ENCODE assay signal across 26 cellular contexts in the genomic region with DNA sequence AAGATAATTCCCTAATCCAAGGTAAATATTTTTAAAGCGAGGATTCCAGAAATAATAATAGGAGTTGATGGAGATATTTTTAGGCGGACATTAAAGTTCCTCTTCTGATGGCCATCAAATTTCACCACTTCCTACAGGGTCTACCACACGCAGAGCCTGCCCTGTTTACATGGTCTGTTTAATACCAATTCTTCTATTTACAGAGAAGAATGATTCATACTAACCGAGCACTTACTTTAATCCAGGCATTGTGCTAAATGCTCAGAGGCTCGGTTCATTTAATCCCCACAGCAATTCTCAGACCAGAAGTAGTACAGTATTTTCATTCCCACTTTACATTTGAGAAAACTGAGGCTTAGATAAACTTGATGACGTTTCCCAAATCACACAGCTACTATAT. TPM values are rescaled to one million over a fixed set of nuclear protein-coding genes. Genes with fewer than 3 reads are reported as not detected.
DNase-seq lines count a peak whose midpoint lies in the region; ATAC-seq, FAIRE-seq and TF ChIP-seq lines count a peak whose summit lies in the region.
"Had no signal": no experiment of that assay in that cellular context is flagged by ENCODE, and none has a peak within 500 bp of the region (broad histone marks: within the 10 kb centered on the region; RNA-seq: fewer than 3 reads in every experiment).

No MANE protein-coding gene starts in this region.

- H3K9me3 ChIP-seq in HepG2 (ENCODE audit: low read length) (no peaks in the 10 kb centered on the region), right lobe of liver (no peaks in the 10 kb centered on the region), ascending aorta (no peaks in the 10 kb centered on the region)
- H3K9me3 ChIP-seq: lower lobe of right lung, right atrium auricular region had no signal

- no peak overlapping the region for H3K9ac ChIP-seq in HepG2 (ENCODE audit: insufficient read depth, low read depth, low read length)

- H3K4me1 ChIP-seq in HepG2 (ENCODE audit: insufficient read depth, low read length) (peaks cover 17% of the 10 kb centered on the region), right lobe of liver (peaks cover 0 to 14% (median 4%) of the 10 kb centered on the region in 4 donors), ascending aorta (peaks cover 0 to 17% of the 10 kb centered on the region in 2 donors)

- DNase-seq in HepG2 (ENCODE audit: low spot score) (no peak), right lobe of liver (no peak), NB4 (ENCODE audit: low read depth) (peak; percentile 62), ascending aorta (ENCODE audit: low spot score in 2 of 2) (no peak), NCI-H128 (lab: John Stamatoyannopoulos, UW; ENCODE audit: unreplicated experiment) (no peak), HK-2 (ENCODE audit: unreplicated experiment) (no peak), NCI-H526 (lab: John Stamatoyannopoulos, UW) (no peak)
- DNase-seq: activated CD4-positive, alpha-beta memory T cell treated with anti-CD3 and anti-CD28 coated beads, Interleukin-2, amount 10 ng/mL, durations not matched to agents 7 days and 5 days; activated gamma-delta T cell treated with Interleukin-2 at 50 U/mL for 16 hours; CD4-positive, CD25-positive, alpha-beta regulatory T cell; DMS 273 treated with DMSO at 0.1 percent for 48 hours; GDM1; GOT3; islet precursor cell; lower lobe of right lung; NCI-H146; occipital lobe; stimulated activated CD4-positive, alpha-beta T cell treated with anti-CD3 and anti-CD28 coated beads, Interleukin-15, amount 100 ng/mL, for 24 hours; T-helper 2 cell had no signal

- H3K36me3 ChIP-seq in HepG2 (replicated peaks in 1 of 2; ENCODE audit: control insufficient read depth in 1 of 2, insufficient read depth in 2 of 2, low read length in 2 of 2) (no peaks in the 10 kb centered on the region), right lobe of liver (no peaks in the 10 kb centered on the region), ascending aorta (no peaks in the 10 kb centered on the region)
- H3K36me3 ChIP-seq: cardiac muscle cell, lower lobe of right lung, right atrium auricular region had no signal

- no peak for TF ChIP-seq POLR2A in HepG2 (IDR thresholded peaks at IDR 0.05; ENCODE audit: insufficient read depth in 1 of 2, low read depth in 2 of 2, low read length in 2 of 2)
- no peak for TF ChIP-seq POLR2A in right lobe of liver (IDR thresholded peaks at IDR 0.05)
- no peak for TF ChIP-seq POLR2A in NB4 (IDR thresholded peaks at IDR 0.05; ENCODE audit: extremely low read depth, insufficient read length)

- H3K27me3 ChIP-seq in HepG2 (ENCODE audit: control insufficient read depth in 1 of 2, insufficient read depth in 2 of 2, low read length in 2 of 2) (no peaks in the 10 kb centered on the region; a peak in 1 of 5 replicates), right lobe of liver (no peaks in the 10 kb centered on the region), ascending aorta (no peaks in the 10 kb centered on the region)
- H3K27me3 ChIP-seq: cardiac muscle cell, hepatocyte, right atrium auricular region had no signal

- H4K20me1 ChIP-seq in HepG2 (ENCODE audit: insufficient read depth, low read length): no peaks in the 10 kb centered on the region

- H3K4me2 ChIP-seq in HepG2 (ENCODE audit: low read depth, low read length): no peak overlapping the region
- H3K4me2 ChIP-seq: hepatocyte had no signal

- 35% methylated on average over 6 of the region's 6 CpGs for WGBS in HepG2 (ENCODE audit: low lambda C conversion rate)
- WGBS in right lobe of liver (ENCODE audit: insufficient coverage, low coverage, low lambda C conversion rate, missing lambda C conversion rate): 60% methylated on average over 6 of the region's 6 CpGs

- no TSS peak for BruUV-seq in HepG2 (replicated peaks; lab: Mats Ljungman, UMichigan)

- FAIRE-seq in HepG2 (lab: Jason Lieb, UNC): no peak
- FAIRE-seq: HTR-8/SVneo, urothelium cell line had no signal

- POLR2A ChIA-PET in HepG2 (lab: Yijun Ruan, JAX): no interaction called here

- no peak for ATAC-seq in HepG2
- ATAC-seq in right lobe of liver: no peak
- ATAC-seq in HG03460 (IDR thresholded peaks at IDR 0.05; ENCODE audit: unreplicated experiment): no peak
- ATAC-seq: lower lobe of right lung, WTC11 had no signal

- TF ChIP-seq CTCF in HepG2 (CRISPR knock-in tag; IDR thresholded peaks at IDR 0.05) (no peak), right lobe of liver (IDR thresholded peaks at IDR 0.05) (no peak), NB4 (IDR thresholded peaks at IDR 0.05; ENCODE audit: low read depth, low read length) (no peak), ascending aorta (IDR thresholded peaks at IDR 0.05) (no peak)

- no peak overlapping the region for H2AFZ ChIP-seq in HepG2 (ENCODE audit: low read length)
- H2AFZ ChIP-seq: hepatocyte had no signal

- H3K27ac ChIP-seq in HepG2 (ENCODE audit: extremely low read length, insufficient read depth, low read length) (no peak overlapping the region), right lobe of liver (no peak overlapping the region), ascending aorta (peak overlapping the region; percentile 30 to 41)
- H3K27ac ChIP-seq: cardiac muscle cell, hepatocyte, lower lobe of right lung had no signal

- intact Hi-C loops in HepG2 (cut with micrococcal nuclease; ENCODE audit: unreplicated experiment): loop anchor here (5.0 kb wide), 2 partner anchors 83 to 313 kb away; no protein-coding TSS in a partner anchor
- intact Hi-C loops in right lobe of liver (cut with DNase I): loop anchor here (10.0 kb wide), 2 partner anchors 110 to 130 kb away; no protein-coding TSS in a partner anchor
- intact Hi-C loops in ascending aorta (cut with DNase I): loop anchor here (5.0 to 10.0 kb wide), 5 partner anchors 53 to 700 kb away; a partner anchor contains a TSS

- peaks cover 11% of the 10 kb centered on the region for H3K79me2 ChIP-seq in HepG2 (ENCODE audit: insufficient read depth, low read length)

- no peak for TF ChIP-seq RAD21 in HepG2 (CRISPR knock-in tag; IDR thresholded peaks at IDR 0.05)

- CTCF ChIA-PET in HepG2 (lab: Yijun Ruan, JAX; ENCODE audit: low intra/inter-chr PET ratio, low total read pairs): no interaction called here

- H3K4me3 ChIP-seq in HepG2 (replicated peaks in 1 of 3; ENCODE audit: insufficient read depth in 1 of 3, low read depth in 2 of 3, low read length in 3 of 3): no peak overlapping the region
- no peak overlapping the region for H3K4me3 ChIP-seq in right lobe of liver
- H3K4me3 ChIP-seq in NB4 (ENCODE audit: low read depth, low read length): no peak overlapping the region
- no peak overlapping the region for H3K4me3 ChIP-seq in ascending aorta
- H3K4me3 ChIP-seq: cardiac muscle cell, hepatocyte, lower lobe of right lung, right atrium auricular region had no signal

- TF ChIP-seq EP300 in HepG2 (IDR thresholded peaks at IDR 0.05; ENCODE audit: low read depth in 2 of 2, low read length in 2 of 2) (no peak), HepG2 (CRISPR knock-in tag; IDR thresholded peaks at IDR 0.05; ENCODE audit: borderline replicate concordance) (no peak)

- in situ Hi-C loops in HepG2 (cut with HindIII; ENCODE audit: extremely low pct_ligation_motif_present, low pct_unique_long_range_greater_than_20kb): loop anchor here (5.0 kb wide), 1 partner anchor 77 kb away; no protein-coding TSS in a partner anchor

RNA-seq across cellular contexts. Expression of a gene that starts 3.0 kb away (rescaled TPM):
- total RNA-seq in HepG2 (2016; rRNA removed; fragmentation: Illumina TruSeq; extraction: Trizol) (11.6 and 23.1 TPM in 2 replicates), right lobe of liver (100 to 1,000 TPM in 1 of 6 experiments, 10 to 100 TPM in 5; 66.5 to 116 (median 82.1) TPM), ascending aorta (42.7 TPM)
- 3.4 and 5.7 TPM in 2 replicates for total RNA-seq in HepG2 (2016; cell fraction: cytosol; rRNA removed; fragmentation: Illumina TruSeq; extraction: Trizol; ENCODE audit: low read depth)
- total RNA-seq in HepG2 (2016; cell fraction: insoluble cytoplasmic fraction; rRNA removed; fragmentation: Illumina TruSeq; extraction: Trizol): 12.0 and 21.2 TPM in 2 replicates
- 3.1 and 3.8 TPM in 2 replicates for total RNA-seq in HepG2 (2016; cell fraction: membrane; rRNA removed; fragmentation: Illumina TruSeq; extraction: Trizol)
- 34.4 and 38.7 TPM in 2 replicates for total RNA-seq in HepG2 (2016; cell fraction: nucleus; rRNA removed; fragmentation: Illumina TruSeq; extraction: Trizol)
- polyA plus RNA-seq in HepG2 (2011; rRNA removed): 28.6 and 35.6 TPM in 2 replicates
- 8.2 and 21.3 TPM in 2 replicates for polyA plus RNA-seq in HepG2 (2011; cell fraction: cytosol; rRNA removed)
- 37.8 and 49.4 TPM in 2 replicates for polyA plus RNA-seq in HepG2 (2011; cell fraction: nucleus; rRNA removed)
- 22.3 and 27.3 TPM in 2 replicates for polyA plus RNA-seq in HepG2 (2012)
- 0.44 and 0.49 TPM in 2 replicates for polyA plus RNA-seq in HepG2 (2016; cell fraction: cytosol; fragmentation: Illumina TruSeq; extraction: Trizol; ENCODE audit: low read depth)
- 3.9 and 4.0 TPM in 2 replicates for polyA plus RNA-seq in HepG2 (2016; cell fraction: insoluble cytoplasmic fraction; fragmentation: Illumina TruSeq; extraction: Trizol; ENCODE audit: low read depth)
- 0.74 and 0.87 TPM in 2 replicates for polyA plus RNA-seq in HepG2 (2016; cell fraction: membrane; fragmentation: Illumina TruSeq; extraction: Trizol; ENCODE audit: low read depth)
- 16.4 and 19.4 TPM in 2 replicates for polyA plus RNA-seq in HepG2 (2016; cell fraction: nucleus; fragmentation: Illumina TruSeq; extraction: Trizol; ENCODE audit: insufficient read depth, low read depth)
- 58.0 and 60.0 TPM in 2 replicates for polyA minus RNA-seq in HepG2 (2011; rRNA and poly(A)+ RNA removed; ENCODE audit: low replicate concordance)
- 32.8 and 74.9 TPM in 2 replicates for polyA minus RNA-seq in HepG2 (2011; cell fraction: cytosol; rRNA and poly(A)+ RNA removed)
- 121 and 200 TPM in 2 replicates for polyA minus RNA-seq in HepG2 (2011; cell fraction: nucleus; rRNA and poly(A)+ RNA removed)
- polyA plus RNA-seq: CD4-positive, CD25-positive, alpha-beta regulatory T cell had no signal

RNA-seq across cellular contexts. Expression of a gene that starts 3.0 kb away (rescaled TPM):
- total RNA-seq in HepG2 (2016; rRNA removed; fragmentation: Illumina TruSeq; extraction: Trizol) (19.0 and 19.5 TPM in 2 replicates), right lobe of liver (10 to 100 TPM; 14.6 to 24.6 (median 17.6) TPM), ascending aorta (39.1 TPM)
- 3.8 and 4.6 TPM in 2 replicates for total RNA-seq in HepG2 (2016; cell fraction: cytosol; rRNA removed; fragmentation: Illumina TruSeq; extraction: Trizol; ENCODE audit: low read depth)
- 18.5 and 21.4 TPM in 2 replicates for total RNA-seq in HepG2 (2016; cell fraction: insoluble cytoplasmic fraction; rRNA removed; fragmentation: Illumina TruSeq; extraction: Trizol)
- total RNA-seq in HepG2 (2016; cell fraction: membrane; rRNA removed; fragmentation: Illumina TruSeq; extraction: Trizol): 8.8 and 9.7 TPM in 2 replicates
- total RNA-seq in HepG2 (2016; cell fraction: nucleus; rRNA removed; fragmentation: Illumina TruSeq; extraction: Trizol): 14.0 and 15.7 TPM in 2 replicates
- 22.7 and 23.9 TPM in 2 replicates for polyA plus RNA-seq in HepG2 (2011; rRNA removed)
- 17.8 and 20.4 TPM in 2 replicates for polyA plus RNA-seq in HepG2 (2011; cell fraction: cytosol; rRNA removed)
- 15.6 and 17.4 TPM in 2 replicates for polyA plus RNA-seq in HepG2 (2011; cell fraction: nucleus; rRNA removed)
- polyA plus RNA-seq in HepG2 (2012): 15.8 and 20.8 TPM in 2 replicates
- polyA plus RNA-seq in HepG2 (2016; cell fraction: cytosol; fragmentation: Illumina TruSeq; extraction: Trizol; ENCODE audit: low read depth): 3.3 TPM in 2 replicates
- 19.1 and 19.8 TPM in 2 replicates for polyA plus RNA-seq in HepG2 (2016; cell fraction: insoluble cytoplasmic fraction; fragmentation: Illumina TruSeq; extraction: Trizol; ENCODE audit: low read depth)
- polyA plus RNA-seq in HepG2 (2016; cell fraction: membrane; fragmentation: Illumina TruSeq; extraction: Trizol; ENCODE audit: low read depth): 3.8 and 5.3 TPM in 2 replicates
- 17.1 and 20.3 TPM in 2 replicates for polyA plus RNA-seq in HepG2 (2016; cell fraction: nucleus; fragmentation: Illumina TruSeq; extraction: Trizol; ENCODE audit: insufficient read depth, low read depth)
- 30.8 and 31.8 TPM in 2 replicates for polyA minus RNA-seq in HepG2 (2011; rRNA and poly(A)+ RNA removed; ENCODE audit: low replicate concordance)
- polyA minus RNA-seq in HepG2 (2011; cell fraction: cytosol; rRNA and poly(A)+ RNA removed): 14.2 and 15.1 TPM in 2 replicates
- 40.3 and 47.0 TPM in 2 replicates for polyA minus RNA-seq in HepG2 (2011; cell fraction: nucleus; rRNA and poly(A)+ RNA removed)

Comparison
In these comparisons a context has a peak if more than half of its experiments do, and no peak if none do; other contexts are left out.
1. H3K27ac ChIP-seq: peak in ascending aorta (2 of 2); none in HepG2 (single experiment) and right lobe of liver (0 of 3).